Comparison of ENCODE assay signal across 1 cellular context in genomic region chr6:73566954-73567591, GRCh38.
A peak's percentile ranks its signal among the peaks of the same experiment; 100 is the strongest.
TF ChIP-seq lines count a peak whose summit lies in the region.

No MANE protein-coding gene starts in this region.

TF ChIP-seq in HepG2, 621 proteins besides CTCF, POLR2A, EP300 and RAD21 (continued from another document and continues in another):
- no peak for TF ChIP-seq ZNF407 (CRISPR knock-in tag; IDR thresholded peaks at IDR 0.05; ENCODE audit: not compliant biosample characterization)
- TF ChIP-seq MEIS2 (CRISPR knock-in tag; IDR thresholded peaks at IDR 0.05), result peak; percentile 85; the same call in 1 of the 2 replicates
- TF ChIP-seq ZBTB7A (CRISPR knock-in tag; IDR thresholded peaks at IDR 0.05), result no peak
- TF ChIP-seq TBX3 (IDR thresholded peaks at IDR 0.05; ENCODE audit: borderline replicate concordance), result peak; percentile 46; the same call in 1 of the 2 replicates
- TF ChIP-seq JUNB (CRISPR knock-in tag; IDR thresholded peaks at IDR 0.05; ENCODE audit: borderline replicate concordance), result 0 out of 2 replicates have a peak, but pooled peaks have one; percentile 49
- TF ChIP-seq CSRNP1 (CRISPR knock-in tag; IDR thresholded peaks at IDR 0.05), result peak; percentile 59; the same call in 1 of the 2 replicates
- 0 out of 2 replicates have a peak, but pooled peaks have one; percentile 44 for TF ChIP-seq SALL2 (CRISPR knock-in tag; IDR thresholded peaks at IDR 0.05)
- no peak for TF ChIP-seq NFAT5 (CRISPR knock-in tag; IDR thresholded peaks at IDR 0.05)
- TF ChIP-seq SP1 (IDR thresholded peaks at IDR 0.05), result no peak
- TF ChIP-seq SP1 (CRISPR knock-in tag; IDR thresholded peaks at IDR 0.05), result peak; percentile 54
- peak; percentile 85; the same call in 1 of the 2 replicates for TF ChIP-seq SMAD3 (CRISPR knock-in tag; IDR thresholded peaks at IDR 0.05)
- no peak for TF ChIP-seq ZBTB40 (IDR thresholded peaks at IDR 0.05)
- no peak; the same call in 1 of the 2 replicates for TF ChIP-seq ZBTB40 (CRISPR knock-in tag; IDR thresholded peaks at IDR 0.05)
- peak; percentile 71; the same call in 1 of the 2 replicates for TF ChIP-seq ZNF292 (CRISPR knock-in tag; IDR thresholded peaks at IDR 0.05; ENCODE audit: borderline replicate concordance, low read depth)
- no peak for TF ChIP-seq SNRNP70 (IDR thresholded peaks at IDR 0.05; ENCODE audit: low read depth, low read length)
- no peak for TF ChIP-seq PLSCR1 (CRISPR knock-in tag; IDR thresholded peaks at IDR 0.05; ENCODE audit: borderline replicate concordance)
- peak; percentile 80 for TF ChIP-seq ARNTL (CRISPR knock-in tag; IDR thresholded peaks at IDR 0.05)
- no peak for TF ChIP-seq ZNF512 (CRISPR knock-in tag; IDR thresholded peaks at IDR 0.05)
- TF ChIP-seq ETS1 (CRISPR knock-in tag; IDR thresholded peaks at IDR 0.05), result no peak
- TF ChIP-seq ZNF577 (CRISPR knock-in tag; IDR thresholded peaks at IDR 0.05; ENCODE audit: borderline replicate concordance, low read depth), result no peak
- peak; percentile 77; the same call in 1 of the 2 replicates for TF ChIP-seq RFXAP (CRISPR knock-in tag; IDR thresholded peaks at IDR 0.05; ENCODE audit: borderline replicate concordance)
- TF ChIP-seq DMAP1 (CRISPR knock-in tag; IDR thresholded peaks at IDR 0.05), result peak; percentile 84
